Comparison of ENCODE assay signal across 8 cellular contexts in genomic region chr7:128507321-128507993, GRCh38.
DNase-seq lines count a peak whose midpoint lies in the region; ATAC-seq and TF ChIP-seq lines count a peak whose summit lies in the region.
"Not testable (repeated sequence)": the region's sequence is repeated elsewhere in the genome, so short reads cannot be mapped to it uniquely, and the experiment has no call there.

No MANE protein-coding gene starts in this region.

- TF ChIP-seq CTCF in nephron progenitor cell (IDR thresholded peaks at IDR 0.05): not testable (repeated sequence)

- H3K4me3 ChIP-seq in BLaER1 treated with 17β-estradiol and CSF1 and Interleukin-3, amounts not matched to agents 10 nM and 100 nM: not testable (repeated sequence)

- not testable (repeated sequence) for H4K20me1 ChIP-seq in BLaER1 treated with 17β-estradiol and CSF1 and Interleukin-3, amounts not matched to agents 10 nM and 100 nM

- not testable (repeated sequence) for H3K27me3 ChIP-seq in BLaER1 treated with 17β-estradiol and CSF1 and Interleukin-3, amounts not matched to agents 10 nM and 100 nM

- H3K9ac ChIP-seq in BLaER1 treated with 17β-estradiol and CSF1 and Interleukin-3, amounts not matched to agents 10 nM and 100 nM: peak overlapping the region in 2 of 11 experiments; percentile 39 to 52; a peak in 2 of 22 replicates

- not testable (repeated sequence) for H3K4me3 Mint-ChIP-seq in nephron progenitor cell

- not testable (repeated sequence) for H3K9me3 ChIP-seq in BLaER1 treated with 17β-estradiol and CSF1 and Interleukin-3, amounts not matched to agents 10 nM and 100 nM (replicated peaks in 1 of 11)

- peak overlapping the region; percentile 16 for H3K27ac Mint-ChIP-seq in nephron progenitor cell

- peak; percentile 62 for DNase-seq in RPMI8226
- DNase-seq in nephron progenitor cell: not testable (repeated sequence)

- ATAC-seq in GM18520 (IDR thresholded peaks at IDR 0.05; ENCODE audit: unreplicated experiment): peak; percentile 27
- ATAC-seq in GM19463 (IDR thresholded peaks at IDR 0.05; ENCODE audit: unreplicated experiment): peak; percentile 33
- ATAC-seq in HG02610 (IDR thresholded peaks at IDR 0.05; ENCODE audit: unreplicated experiment): peak; percentile 63
- peak; percentile 51 for ATAC-seq in HG03159 (IDR thresholded peaks at IDR 0.05; ENCODE audit: unreplicated experiment)

- not testable (repeated sequence) for H3K4me1 Mint-ChIP-seq in nephron progenitor cell

- peak overlapping the region in 7 of 11 experiments; percentile 38 to 81 (median 60); a peak in 14 of 22 replicates for H3K4me2 ChIP-seq in BLaER1 treated with 17β-estradiol and CSF1 and Interleukin-3, amounts not matched to agents 10 nM and 100 nM

- H3K4me1 ChIP-seq in BLaER1 treated with 17β-estradiol and CSF1 and Interleukin-3, amounts not matched to agents 10 nM and 100 nM: peaks cover 0 to 25% (median 15%) of the 10 kb centered on the region in 10 experiments; a peak in 14 of 20 replicates

- H3K27me3 Mint-ChIP-seq in nephron progenitor cell (ENCODE audit: low read depth, poor library complexity): not testable (repeated sequence)

- peaks cover 12% of the 10 kb centered on the region for H3K36me3 Mint-ChIP-seq in nephron progenitor cell (ENCODE audit: low read depth)

- not testable (repeated sequence) for H3K9me3 Mint-ChIP-seq in nephron progenitor cell

- H3K27ac ChIP-seq in BLaER1 treated with 17β-estradiol and CSF1 and Interleukin-3, amounts not matched to agents 10 nM and 100 nM: not testable (repeated sequence)
- peak overlapping the region; percentile 75 for H3K27ac ChIP-seq in cingulate gyrus (ENCODE audit: low read depth, low read length)

- H3K36me3 ChIP-seq in BLaER1 treated with 17β-estradiol and CSF1 and Interleukin-3, amounts not matched to agents 10 nM and 100 nM: peaks cover 0 to 19% (median 5%) of the 10 kb centered on the region in 11 experiments; a peak in 9 of 22 replicates
